ENCODE assay signal across 8 cellular contexts in genomic region chr9:111632051-111632450, GRCh38. TPM values are rescaled to one million over a fixed set of nuclear protein-coding genes. Genes with fewer than 3 reads are reported as not detected.
A peak's percentile ranks its signal among the peaks of the same experiment; 100 is the strongest.
DNase-seq lines count a peak whose midpoint lies in the region; ATAC-seq, FAIRE-seq and TF ChIP-seq lines count a peak whose summit lies in the region.

No MANE protein-coding gene starts in this region.

- CTCF ChIA-PET in BJ (lab: Yijun Ruan, JAX), result interaction anchor here (2.7 kb wide), 1 partner anchor 11 kb away, joined by 6 read pairs; no protein-coding TSS in a partner anchor

- POLR2A ChIA-PET in BJ (lab: Charles Lee), result no interaction called here

- no peaks in the 10 kb centered on the region for H3K36me3 ChIP-seq in BJ (ENCODE audit: control insufficient read depth, insufficient read depth, low read length)
- no peaks in the 10 kb centered on the region for H3K36me3 ChIP-seq in KOPT-K1 (ENCODE audit: insufficient read depth, low read length)
- H3K36me3 ChIP-seq in bronchial epithelial cell (ENCODE audit: control insufficient read depth, insufficient read depth, low read length), result no peaks in the 10 kb centered on the region

- DNase-seq in BJ (ENCODE audit: low read depth) (no peak), bronchial epithelial cell (ENCODE audit: low read depth) (peak; percentile 15), naive B cell (no peak), NCI-H1105 treated with DMSO at 0.1 percent for 48 hours (lab: John Stamatoyannopoulos, UW) (no peak), HUDEP-2 (lab: John Stamatoyannopoulos, UW; ENCODE audit: unreplicated experiment in 76 of 76) (no peak), kidney tubule cell (ENCODE audit: low spot score) (no peak)

- H3K27me3 Mint-ChIP-seq in naive B cell, result no peaks in the 10 kb centered on the region

- H3K9me3 ChIP-seq in KOPT-K1 (ENCODE audit: insufficient read depth, low read length, poor library complexity, severe bottlenecking), result no peaks in the 10 kb centered on the region

- H3K4me3 ChIP-seq in BJ (ENCODE audit: low read depth, low read length) (peak overlapping the region; percentile 86), bronchial epithelial cell (ENCODE audit: low read depth, low read length) (peak overlapping the region; percentile 94)

- peaks cover 18 to 36% (median 34%) of the 10 kb centered on the region in 3 donors for H3K4me1 Mint-ChIP-seq in naive B cell

- no peaks in the 10 kb centered on the region for H3K36me3 Mint-ChIP-seq in naive B cell

- H3K4me3 Mint-ChIP-seq in naive B cell, result peak overlapping the region; percentile 83 to 100 (median 92)

- H3K27me3 ChIP-seq in BJ (ENCODE audit: control insufficient read depth, insufficient read depth, low read length) (no peaks in the 10 kb centered on the region), bronchial epithelial cell (ENCODE audit: control insufficient read depth, insufficient read depth, low read length) (no peaks in the 10 kb centered on the region)

- ATAC-seq in naive B cell (ENCODE audit: low read depth in 2 of 2) (no peak), GM18867 (IDR thresholded peaks at IDR 0.05; ENCODE audit: unreplicated experiment) (no peak)

- no peak for TF ChIP-seq CTCF in BJ (IDR thresholded peaks at IDR 0.05; ENCODE audit: insufficient read depth, low read depth, low read length)
- no peak for TF ChIP-seq CTCF in bronchial epithelial cell (IDR thresholded peaks at IDR 0.05; ENCODE audit: insufficient read depth, low read length, severe bottlenecking)

- H3K27ac ChIP-seq in KOPT-K1 (ENCODE audit: low read depth, low read length, poor library complexity, severe bottlenecking), result peak overlapping the region; percentile 70

- H3K9me3 Mint-ChIP-seq in naive B cell, result no peaks in the 10 kb centered on the region

- peak overlapping the region; percentile 41 to 95 (median 93) for H3K27ac Mint-ChIP-seq in naive B cell

- FAIRE-seq in bronchial epithelial cell (lab: Jason Lieb, UNC), result no peak

RNA-seq across cellular contexts. Expression of gene DNAJC25, which starts 0.9 kb away (rescaled TPM):
- polyA plus RNA-seq in BJ (2011; rRNA removed) (4.9 and 6.9 TPM in 2 replicates), naive B cell (ENCODE audit: low read depth in 6 of 6) (1 to 10 TPM; 1.9 to 3.6 (median 2.5) TPM)
- 1.2 and 1.3 TPM in 2 replicates for polyA minus RNA-seq in BJ (2011; rRNA and poly(A)+ RNA removed)
- total RNA-seq in bronchial epithelial cell, result 5.5 and 7.1 TPM in 2 replicates

RNA-seq across cellular contexts. Expression of gene GNG10, which starts 29.4 kb away (rescaled TPM):
- polyA plus RNA-seq in BJ (2011; rRNA removed), result 48.4 and 68.0 TPM in 2 replicates
- polyA minus RNA-seq in BJ (2011; rRNA and poly(A)+ RNA removed), result 6.9 and 9.9 TPM in 2 replicates
- 39.0 and 78.7 TPM in 2 replicates for total RNA-seq in bronchial epithelial cell
- polyA plus RNA-seq in naive B cell (ENCODE audit: low read depth in 6 of 6), result 10 to 100 TPM; 24.6 to 35.9 (median 28.8) TPM

RNA-seq across cellular contexts. Expression of gene PTGR1, which starts 32.6 kb away (rescaled TPM):
- polyA plus RNA-seq in BJ (2011; rRNA removed), result 49.3 and 74.9 TPM in 2 replicates
- 22.9 and 34.1 TPM in 2 replicates for polyA minus RNA-seq in BJ (2011; rRNA and poly(A)+ RNA removed)
- 67.9 and 70.4 TPM in 2 replicates for total RNA-seq in bronchial epithelial cell
- polyA plus RNA-seq in naive B cell (ENCODE audit: low read depth in 6 of 6), result under 1 TPM in 1 of 6 donors, not detected in 5; 0.32 TPM

Comparison
In these comparisons a context has a peak if more than half of its experiments do, and no peak if none do; other contexts are left out.
1. RNA of gene PTGR1, which starts 32.6 kb away (polyA plus RNA-seq): 49.3 to 74.9 TPM in BJ; 0.32 TPM in naive B cell; every median in the first group is over 10 times any median in the second.